8 cellular contexts compared by ENCODE assay signal in genomic region chr11:33691051-33691864, GRCh38. TPM values are rescaled to one million over a fixed set of nuclear protein-coding genes. Genes with fewer than 3 reads are reported as not detected.
DNase-seq lines count a peak whose midpoint lies in the region; ATAC-seq and TF ChIP-seq lines count a peak whose summit lies in the region.

No MANE protein-coding gene starts in this region.

- H3F3A ChIP-seq in smooth muscle cell (ENCODE audit: low read depth), result peaks cover 13% of the 10 kb centered on the region

- WGBS in smooth muscle cell (ENCODE audit: low lambda C conversion rate), result 57% methylated on average over 6 of the region's 6 CpGs

- H3K4me1 ChIP-seq in smooth muscle cell (ENCODE audit: low read depth), result peaks cover 34% of the 10 kb centered on the region

- peaks cover 4% of the 10 kb centered on the region for H3K4me1 Mint-ChIP-seq in activated CD8-positive, alpha-beta memory T cell treated with anti-CD3 and anti-CD28 coated beads, Interleukin-2, amount 10 ng/mL, durations not matched to agents 7 days and 5 days

- H3K9ac ChIP-seq in smooth muscle cell (ENCODE audit: low read depth), result peak overlapping the region; percentile 92

- no peaks in the 10 kb centered on the region for H3K36me3 ChIP-seq in smooth muscle cell (ENCODE audit: low read depth)

- H3K36me3 Mint-ChIP-seq in activated CD8-positive, alpha-beta memory T cell treated with anti-CD3 and anti-CD28 coated beads, Interleukin-2, amount 10 ng/mL, durations not matched to agents 7 days and 5 days, result no peaks in the 10 kb centered on the region

- H3K79me2 ChIP-seq in smooth muscle cell (ENCODE audit: low read depth), result no peaks in the 10 kb centered on the region

- H3K27me3 ChIP-seq in layer of hippocampus (ENCODE audit: control insufficient read depth, insufficient read depth, low read length), result no peaks in the 10 kb centered on the region
- H3K27me3 ChIP-seq in smooth muscle cell (ENCODE audit: low read depth), result no peaks in the 10 kb centered on the region

- H3K4me3 Mint-ChIP-seq in activated CD8-positive, alpha-beta memory T cell treated with anti-CD3 and anti-CD28 coated beads, Interleukin-2, amount 10 ng/mL, durations not matched to agents 7 days and 5 days, result no peak overlapping the region

- no peaks in the 10 kb centered on the region for H4K20me1 ChIP-seq in smooth muscle cell (ENCODE audit: low read depth)

- no peaks in the 10 kb centered on the region for H3K9me3 Mint-ChIP-seq in activated CD8-positive, alpha-beta memory T cell treated with anti-CD3 and anti-CD28 coated beads, Interleukin-2, amount 10 ng/mL, durations not matched to agents 7 days and 5 days (ENCODE audit: low read depth)

- H3K9me3 ChIP-seq in smooth muscle cell (replicated peaks; ENCODE audit: low read depth), result no peaks in the 10 kb centered on the region

- peaks cover 7% of the 10 kb centered on the region for H3K27me3 Mint-ChIP-seq in activated CD8-positive, alpha-beta memory T cell treated with anti-CD3 and anti-CD28 coated beads, Interleukin-2, amount 10 ng/mL, durations not matched to agents 7 days and 5 days

- no peak overlapping the region for H3K4me3 ChIP-seq in smooth muscle cell

- peak overlapping the region; percentile 79 for H3K4me2 ChIP-seq in smooth muscle cell

- DNase-seq in M059J (ENCODE audit: low read depth) (peak; percentile 86), amniotic epithelial cell (ENCODE audit: low read depth) (peak; percentile 80), smooth muscle cell (lab: John Stamatoyannopoulos, UW; ENCODE audit: unreplicated experiment) (no peak), DMS79 treated with DMSO at 0.1 percent for 48 hours (lab: John Stamatoyannopoulos, UW) (no peak), GM20000 (ENCODE audit: low spot score) (no peak), hippocampal formation (lab: John Stamatoyannopoulos, UW) (no peak)
- no peak for DNase-seq in activated CD8-positive, alpha-beta memory T cell treated with anti-CD3 and anti-CD28 coated beads, Interleukin-2, amount 10 ng/mL, durations not matched to agents 7 days and 5 days

- H3K27ac ChIP-seq in layer of hippocampus (ENCODE audit: low read depth, low read length), result peak overlapping the region; percentile 73
- H3K27ac ChIP-seq in smooth muscle cell (ENCODE audit: low read depth), result peak overlapping the region; percentile 100

- no peak overlapping the region for H2AFZ ChIP-seq in smooth muscle cell (ENCODE audit: low read depth)

- no peak for ATAC-seq in activated CD8-positive, alpha-beta memory T cell treated with anti-CD3 and anti-CD28 coated beads, Interleukin-2, amount 10 ng/mL, durations not matched to agents 7 days and 5 days

- CTCF ChIA-PET in activated CD8-positive, alpha-beta memory T cell treated with anti-CD3 and anti-CD28 coated beads, Interleukin-2, amount 10 ng/mL, durations not matched to agents 7 days and 5 days (lab: Charles Lee), result interaction anchor here (1.2 kb wide), 1 partner anchor 94 kb away, joined by 3 read pairs; no protein-coding TSS in a partner anchor

- TF ChIP-seq CTCF in smooth muscle cell (IDR thresholded peaks at IDR 0.05; ENCODE audit: borderline replicate concordance, insufficient read depth, poor library complexity, severe bottlenecking) (no peak), GM20000 (IDR thresholded peaks at IDR 0.05; ENCODE audit: extremely low read depth, missing control alignments) (no peak)

- H3K27ac Mint-ChIP-seq in activated CD8-positive, alpha-beta memory T cell treated with anti-CD3 and anti-CD28 coated beads, Interleukin-2, amount 10 ng/mL, durations not matched to agents 7 days and 5 days, result no peak overlapping the region

RNA-seq across cellular contexts. Expression of gene C11orf91, which starts 9.4 kb away (rescaled TPM):
- not detected in 2 replicates for total RNA-seq in M059J (2014; rRNA removed; shearing (Covaris generic))
- not detected in 2 replicates for total RNA-seq in smooth muscle cell
- polyA plus RNA-seq in smooth muscle cell, result 0.57 and 0.91 TPM in 2 replicates
- total RNA-seq in activated CD8-positive, alpha-beta memory T cell treated with anti-CD3 and anti-CD28 coated beads, Interleukin-2, amount 10 ng/mL, durations not matched to agents 7 days and 5 days, result not detected

RNA-seq across cellular contexts. Expression of gene CD59, which starts 45.0 kb away (rescaled TPM):
- total RNA-seq in M059J (2014; rRNA removed; shearing (Covaris generic)), result 611 and 742 TPM in 2 replicates
- 504 and 563 TPM in 2 replicates for total RNA-seq in smooth muscle cell
- polyA plus RNA-seq in smooth muscle cell, result 291 and 418 TPM in 2 replicates
- 10 to 100 TPM; 54.1 to 70.5 TPM for total RNA-seq in activated CD8-positive, alpha-beta memory T cell treated with anti-CD3 and anti-CD28 coated beads, Interleukin-2, amount 10 ng/mL, durations not matched to agents 7 days and 5 days

Comparison
In these comparisons a context has a peak if more than half of its experiments do, and no peak if none do; other contexts are left out.
1. DNase-seq: peak in M059J (single experiment) and amniotic epithelial cell (single experiment); none in smooth muscle cell (single experiment), activated CD8-positive, alpha-beta memory T cell treated with anti-CD3 and anti-CD28 coated beads, Interleukin-2, amount 10 ng/mL, durations not matched to agents 7 days and 5 days (single experiment), DMS79 treated with DMSO at 0.1 percent for 48 hours (single experiment), GM20000 (single experiment) and hippocampal formation (0 of 2).